Comparison of ENCODE assay signal across 18 cellular contexts in the genomic region with DNA sequence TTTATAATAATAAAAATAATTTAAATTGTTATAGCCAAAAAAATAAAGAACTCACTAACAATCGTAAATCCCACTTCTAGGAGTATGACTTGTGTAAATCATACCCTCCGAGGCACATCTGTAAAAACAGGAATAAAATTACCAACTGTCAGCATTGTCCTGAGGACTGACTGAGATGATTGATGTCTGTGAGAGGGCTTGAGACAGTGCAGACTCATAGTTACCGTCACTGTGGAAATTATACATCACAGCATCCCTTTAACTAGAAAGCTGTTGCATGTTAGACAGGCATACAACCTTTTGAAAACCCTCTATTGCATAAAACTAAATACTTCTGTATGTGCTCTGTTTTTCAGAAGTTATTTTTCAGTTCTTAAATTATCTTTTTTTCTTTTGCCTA. TPM values are rescaled to one million over a fixed set of nuclear protein-coding genes. Genes with fewer than 3 reads are reported as not detected.
A peak's percentile ranks its signal among the peaks of the same experiment; 100 is the strongest.
DNase-seq lines count a peak whose midpoint lies in the region; ATAC-seq lines count a peak whose summit lies in the region.
"Had no signal": no experiment of that assay in that cellular context is flagged by ENCODE, and none has a peak within 500 bp of the region (broad histone marks: within the 10 kb centered on the region; RNA-seq: fewer than 3 reads in every experiment).

No MANE protein-coding gene starts in this region.

- H3K4me3 Mint-ChIP-seq in activated T-cell treated with anti-CD3 and anti-CD28 coated beads, Interleukin-2, amount 50 U/mL, for 72 hours: no peak overlapping the region
- no peak overlapping the region for H3K4me3 Mint-ChIP-seq in activated naive CD8-positive, alpha-beta T cell treated with anti-CD3 and anti-CD28 coated beads for 36 hours
- peak overlapping the region; percentile 16 for H3K4me3 Mint-ChIP-seq in stimulated activated naive CD8-positive, alpha-beta T cell treated with anti-CD3 and anti-CD28 coated beads, Interleukin-15, Interleukin-2, amounts not matched to agents 100 ng/mL and 50 ng/mL, for 24 hours
- H3K4me3 Mint-ChIP-seq: nephron had no signal

- peak; percentile 83 for ATAC-seq in activated T-cell treated with anti-CD3 and anti-CD28 coated beads, Interleukin-2, amount 50 U/mL, for 72 hours (replicated peaks in 1 of 2)
- ATAC-seq in GM21390 (IDR thresholded peaks at IDR 0.05; ENCODE audit: unreplicated experiment): no peak
- ATAC-seq: gastrocnemius medialis had no signal

- peaks cover 28% of the 10 kb centered on the region for H3K4me1 Mint-ChIP-seq in activated T-cell treated with anti-CD3 and anti-CD28 coated beads, Interleukin-2, amount 50 U/mL, for 72 hours (ENCODE audit: low read depth)
- peaks cover 28% of the 10 kb centered on the region for H3K4me1 Mint-ChIP-seq in activated naive CD8-positive, alpha-beta T cell treated with anti-CD3 and anti-CD28 coated beads for 36 hours
- peaks cover 48% of the 10 kb centered on the region for H3K4me1 Mint-ChIP-seq in stimulated activated naive CD8-positive, alpha-beta T cell treated with anti-CD3 and anti-CD28 coated beads, Interleukin-15, Interleukin-2, amounts not matched to agents 100 ng/mL and 50 ng/mL, for 24 hours (ENCODE audit: low read depth)

- DNase-seq in activated T-cell treated with anti-CD3 and anti-CD28 coated beads, Interleukin-2, amount 50 U/mL, for 72 hours: no peak
- DNase-seq in activated T-cell treated with anti-CD3 and anti-CD28 coated beads, Interleukin-2, amount 50 U/mL, for 48 hours: no peak
- DNase-seq in NCI-H2227 (lab: John Stamatoyannopoulos, UW; ENCODE audit: unreplicated experiment): peak; percentile 78
- DNase-seq in activated naive CD8-positive, alpha-beta T cell treated with anti-CD3 and anti-CD28 coated beads for 36 hours: no peak
- no peak for DNase-seq in NCI-H226
- DNase-seq: BE2C; Caco-2; gastrocnemius medialis; KG1; NCI-H1092 treated with DMSO at 0.1 percent for 48 hours; NCI-H82; RPMI8226; small intestine; stimulated activated CD4-positive, alpha-beta T cell treated with anti-CD3 and anti-CD28 coated beads, Interleukin-4, amount 100 ng/mL, for 4 hours; SW 1271 had no signal

- no peaks in the 10 kb centered on the region for H3K27me3 Mint-ChIP-seq in activated T-cell treated with anti-CD3 and anti-CD28 coated beads, Interleukin-2, amount 50 U/mL, for 72 hours (ENCODE audit: low read depth)
- no peaks in the 10 kb centered on the region for H3K27me3 Mint-ChIP-seq in activated naive CD8-positive, alpha-beta T cell treated with anti-CD3 and anti-CD28 coated beads for 36 hours
- no peaks in the 10 kb centered on the region for H3K27me3 Mint-ChIP-seq in stimulated activated naive CD8-positive, alpha-beta T cell treated with anti-CD3 and anti-CD28 coated beads, Interleukin-15, Interleukin-2, amounts not matched to agents 100 ng/mL and 50 ng/mL, for 24 hours

- H3K27ac Mint-ChIP-seq in activated T-cell treated with anti-CD3 and anti-CD28 coated beads, Interleukin-2, amount 50 U/mL, for 72 hours: peak overlapping the region; percentile 60
- peak overlapping the region; percentile 68 for H3K27ac Mint-ChIP-seq in activated naive CD8-positive, alpha-beta T cell treated with anti-CD3 and anti-CD28 coated beads for 36 hours
- H3K27ac Mint-ChIP-seq in stimulated activated naive CD8-positive, alpha-beta T cell treated with anti-CD3 and anti-CD28 coated beads, Interleukin-15, Interleukin-2, amounts not matched to agents 100 ng/mL and 50 ng/mL, for 24 hours: peak overlapping the region; percentile 90
- H3K27ac Mint-ChIP-seq: nephron had no signal

- no peaks in the 10 kb centered on the region for H3K9me3 Mint-ChIP-seq in activated T-cell treated with anti-CD3 and anti-CD28 coated beads, Interleukin-2, amount 50 U/mL, for 72 hours
- H3K9me3 Mint-ChIP-seq in activated naive CD8-positive, alpha-beta T cell treated with anti-CD3 and anti-CD28 coated beads for 36 hours: no peaks in the 10 kb centered on the region
- no peaks in the 10 kb centered on the region for H3K9me3 Mint-ChIP-seq in stimulated activated naive CD8-positive, alpha-beta T cell treated with anti-CD3 and anti-CD28 coated beads, Interleukin-15, Interleukin-2, amounts not matched to agents 100 ng/mL and 50 ng/mL, for 24 hours
- H3K9me3 Mint-ChIP-seq: nephron had no signal

- H3K36me3 Mint-ChIP-seq in activated T-cell treated with anti-CD3 and anti-CD28 coated beads, Interleukin-2, amount 50 U/mL, for 72 hours (ENCODE audit: insufficient read depth in 2 of 2): no peaks in the 10 kb centered on the region
- no peaks in the 10 kb centered on the region for H3K36me3 Mint-ChIP-seq in activated naive CD8-positive, alpha-beta T cell treated with anti-CD3 and anti-CD28 coated beads for 36 hours
- H3K36me3 Mint-ChIP-seq in stimulated activated naive CD8-positive, alpha-beta T cell treated with anti-CD3 and anti-CD28 coated beads, Interleukin-15, Interleukin-2, amounts not matched to agents 100 ng/mL and 50 ng/mL, for 24 hours (ENCODE audit: low read depth): no peaks in the 10 kb centered on the region

RNA-seq across cellular contexts. Expression of a gene that starts 13.8 kb away (rescaled TPM):
- total RNA-seq in activated T-cell treated with anti-CD3 and anti-CD28 coated beads, Interleukin-2, amount 50 U/mL, for 72 hours: 100 to 1,000 TPM; 104 to 136 TPM
- total RNA-seq in activated naive CD8-positive, alpha-beta T cell treated with anti-CD3 and anti-CD28 coated beads for 36 hours: 10 to 100 TPM; 88.7 to 93.5 TPM
